Comparison of ENCODE assay signal across 8 cellular contexts in genomic region chr10:102432162-102432950, GRCh38. TPM values are rescaled to one million over a fixed set of nuclear protein-coding genes. Genes with fewer than 3 reads are reported as not detected.
DNase-seq lines count a peak whose midpoint lies in the region; FAIRE-seq and TF ChIP-seq lines count a peak whose summit lies in the region.

TSS of gene CUEDC2 (minus strand) at chr10:102432574. CDS start at chr10:102425188, 7,386 bp downstream.

- H3K4me3 Mint-ChIP-seq in HFFc6: peak within 1 kb of the TSS; percentile 93
- peak within 1 kb of the TSS; percentile 92 for H3K4me3 Mint-ChIP-seq in activated naive CD4-positive, alpha-beta T cell treated with anti-CD3 and anti-CD28 coated beads, Interleukin-2, amount 10 ng/mL, durations not matched to agents 7 days and 5 days

- H3K4me3 ChIP-seq in NB4 (ENCODE audit: low read depth, low read length) (peak within 1 kb of the TSS; percentile 71), SK-N-MC (peak within 1 kb of the TSS; percentile 78), suprapubic skin (peak within 1 kb of the TSS; percentile 92)

- no peak for TF ChIP-seq EP300 in suprapubic skin (IDR thresholded peaks at IDR 0.05)

- peaks cover 36% of the 10 kb centered on the region for H3K4me1 Mint-ChIP-seq in HFFc6 (ENCODE audit: low read depth)
- peaks cover 56% of the 10 kb centered on the region for H3K4me1 Mint-ChIP-seq in activated naive CD4-positive, alpha-beta T cell treated with anti-CD3 and anti-CD28 coated beads, Interleukin-2, amount 10 ng/mL, durations not matched to agents 7 days and 5 days

- H3K9me3 Mint-ChIP-seq in HFFc6: no peaks in the 10 kb centered on the region
- H3K9me3 Mint-ChIP-seq in activated naive CD4-positive, alpha-beta T cell treated with anti-CD3 and anti-CD28 coated beads, Interleukin-2, amount 10 ng/mL, durations not matched to agents 7 days and 5 days: no peaks in the 10 kb centered on the region

- peak within 1 kb of the TSS; percentile 88 for H3K9ac ChIP-seq in SK-N-MC (ENCODE audit: insufficient read length)

- peaks cover 7% of the 10 kb centered on the region for H3K27me3 ChIP-seq in suprapubic skin

- TF ChIP-seq POLR2A in NB4 (IDR thresholded peaks at IDR 0.05; ENCODE audit: extremely low read depth, insufficient read length): peak; percentile 90
- no peak for TF ChIP-seq POLR2A in suprapubic skin (IDR thresholded peaks at IDR 0.05)

- H3K27me3 Mint-ChIP-seq in HFFc6 (ENCODE audit: insufficient read depth): peaks cover 2% of the 10 kb centered on the region; the same call in 1 of the 2 replicates
- peaks cover 4% of the 10 kb centered on the region for H3K27me3 Mint-ChIP-seq in activated naive CD4-positive, alpha-beta T cell treated with anti-CD3 and anti-CD28 coated beads, Interleukin-2, amount 10 ng/mL, durations not matched to agents 7 days and 5 days

- H3K36me3 Mint-ChIP-seq in HFFc6 (ENCODE audit: low read depth): no peaks in the 10 kb centered on the region
- H3K36me3 Mint-ChIP-seq in activated naive CD4-positive, alpha-beta T cell treated with anti-CD3 and anti-CD28 coated beads, Interleukin-2, amount 10 ng/mL, durations not matched to agents 7 days and 5 days: peaks cover 16% of the 10 kb centered on the region

- H3K4me1 ChIP-seq in suprapubic skin: peaks cover 33% of the 10 kb centered on the region

- H3K36me3 ChIP-seq in SK-N-MC (ENCODE audit: insufficient read depth, low read length) (no peaks in the 10 kb centered on the region), suprapubic skin (no peaks in the 10 kb centered on the region)

- CTCF ChIA-PET in activated naive CD4-positive, alpha-beta T cell treated with anti-CD3 and anti-CD28 coated beads, Interleukin-2, amount 10 ng/mL, durations not matched to agents 7 days and 5 days (lab: Charles Lee): interaction anchor here (0.9 to 2.3 kb wide), 7 partner anchors 10 to 202 kb away, joined by 3 to 20 read pairs (median 4); partner anchors contain the start of genes C10orf95 and NFKB2

- WGBS in suprapubic skin: 0% methylated on average over 28 of the region's 52 CpGs

- TF ChIP-seq CTCF in HFFc6 (IDR thresholded peaks at IDR 0.05) (no peak), NB4 (IDR thresholded peaks at IDR 0.05; ENCODE audit: low read depth, low read length) (no peak), suprapubic skin (IDR thresholded peaks at IDR 0.05) (no peak)

- no peak for FAIRE-seq in frontal cortex (lab: Jason Lieb, UNC)

- DNase-seq in GM04504 (ENCODE audit: low read depth) (peak; percentile 91), HFFc6 (peak; percentile 91), NB4 (ENCODE audit: low read depth) (peak; percentile 98), SK-N-MC (ENCODE audit: low read depth, low spot score) (peak; percentile 57), frontal cortex (ENCODE audit: low spot score in 2 of 2) (peak; percentile 86 to 93), non-pigmented ciliary epithelial cell (ENCODE audit: low read depth) (peak; percentile 86), suprapubic skin (ENCODE audit: low spot score in 2 of 2) (peak; percentile 97 to 98)
- peak; percentile 98 for DNase-seq in activated naive CD4-positive, alpha-beta T cell treated with anti-CD3 and anti-CD28 coated beads, Interleukin-2, amount 10 ng/mL, durations not matched to agents 7 days and 5 days

- peak within 1 kb of the TSS; percentile 93 for H3K27ac Mint-ChIP-seq in HFFc6
- peak within 1 kb of the TSS; percentile 93 for H3K27ac Mint-ChIP-seq in activated naive CD4-positive, alpha-beta T cell treated with anti-CD3 and anti-CD28 coated beads, Interleukin-2, amount 10 ng/mL, durations not matched to agents 7 days and 5 days

- H3K27ac ChIP-seq in SK-N-MC: no peak within 1 kb of the TSS
- H3K27ac ChIP-seq in suprapubic skin: peak within 1 kb of the TSS; percentile 69

- H3K9me3 ChIP-seq in SK-N-MC (ENCODE audit: low read depth, low read length) (no peaks in the 10 kb centered on the region), suprapubic skin (no peaks in the 10 kb centered on the region)

RNA-seq across cellular contexts. Expression of gene CUEDC2, which starts in this region (rescaled TPM):
- 10 to 100 TPM; 62.6 to 75.9 (median 72.5) TPM for total RNA-seq in HFFc6 (2021; fragmentation: NEBNext Ultra II Directional; extraction: Animal tissue kit (Norgen Biotek cat#: 25700))
- 53.0 TPM for total RNA-seq in frontal cortex
- 10 to 100 TPM; 25.0 to 61.2 (median 40.2) TPM for total RNA-seq in suprapubic skin
